10 cellular contexts compared by ENCODE assay signal in genomic region chr14:105480165-105480564, GRCh38. TPM values are rescaled to one million over a fixed set of nuclear protein-coding genes. Genes with fewer than 3 reads are reported as not detected.
DNase-seq lines count a peak whose midpoint lies in the region; ATAC-seq and TF ChIP-seq lines count a peak whose summit lies in the region.
"Had no signal": no experiment of that assay in that cellular context is flagged by ENCODE, and none has a peak within 500 bp of the region (broad histone marks: within the 10 kb centered on the region; RNA-seq: fewer than 3 reads in every experiment).

No MANE protein-coding gene starts in this region.

- intact Hi-C loops in activated CD4-positive, alpha-beta T cell treated with anti-CD3 and anti-CD28 coated beads for 36 hours (cut with DNase I, micrococcal nuclease) = loop anchor here (2.0 to 10.0 kb wide), 5 partner anchors 49 to 415 kb away; partner anchors contain the start of genes BRF1 (in 1 of the 2), GPR132 (in 1 of the 2) and TEX22 (in 1 of the 2)
- intact Hi-C loops in activated CD8-positive, alpha-beta T cell treated with anti-CD3 and anti-CD28 coated beads for 36 hours (cut with micrococcal nuclease) = no loop called here

- H3K4me3 ChIP-seq in suprapubic skin (no peak overlapping the region), MG63 (no peak overlapping the region)

- no peak for TF ChIP-seq POLR2A in suprapubic skin (IDR thresholded peaks at IDR 0.05)

- peaks cover 2% of the 10 kb centered on the region for H3K27me3 ChIP-seq in layer of hippocampus (ENCODE audit: control insufficient read depth, insufficient read depth, low read length)
- no peaks in the 10 kb centered on the region for H3K27me3 ChIP-seq in suprapubic skin
- no peaks in the 10 kb centered on the region for H3K27me3 ChIP-seq in MG63

- no peak for TF ChIP-seq EP300 in suprapubic skin (IDR thresholded peaks at IDR 0.05)

- no peak overlapping the region for H3K27ac Mint-ChIP-seq in activated CD4-positive, alpha-beta T cell treated with anti-CD3 and anti-CD28 coated beads for 36 hours
- peak overlapping the region; percentile 15 for H3K27ac Mint-ChIP-seq in activated CD8-positive, alpha-beta T cell treated with anti-CD3 and anti-CD28 coated beads for 36 hours

- CTCF ChIA-PET in activated CD4-positive, alpha-beta T cell treated with anti-CD3 and anti-CD28 coated beads for 36 hours (lab: Charles Lee) = interaction anchor here (0.6 to 2.9 kb wide), 9 partner anchors 10 to 154 kb away, joined by 3 to 55 read pairs (median 5); partner anchors contain the start of gene TEDC1
- CTCF ChIA-PET in activated CD8-positive, alpha-beta T cell treated with anti-CD3 and anti-CD28 coated beads for 36 hours (lab: Charles Lee) = interaction anchor here (0.6 to 2.9 kb wide), 34 partner anchors 8 to 348 kb away, joined by 3 to 80 read pairs (median 4); partner anchors contain the start of genes BTBD6, TEDC1 and TMEM121

- no peaks in the 10 kb centered on the region for H3K9me3 ChIP-seq in suprapubic skin
- H3K9me3 ChIP-seq in MG63 = no peaks in the 10 kb centered on the region

- POLR2A ChIA-PET in activated CD4-positive, alpha-beta T cell treated with anti-CD3 and anti-CD28 coated beads for 36 hours (lab: Charles Lee) = interaction anchor here (1.3 kb wide), 1 partner anchor 10 kb away, joined by 12 read pairs; no protein-coding TSS in a partner anchor
- POLR2A ChIA-PET in activated CD8-positive, alpha-beta T cell treated with anti-CD3 and anti-CD28 coated beads for 36 hours (lab: Charles Lee) = interaction anchor here (0.8 to 2.7 kb wide), 2 partner anchors 8 to 10 kb away, joined by 7 to 24 read pairs; partner anchors contain the start of gene TEDC1

- peaks cover 5% of the 10 kb centered on the region for H3K27me3 Mint-ChIP-seq in activated CD4-positive, alpha-beta T cell treated with anti-CD3 and anti-CD28 coated beads for 36 hours
- peaks cover 23% of the 10 kb centered on the region for H3K27me3 Mint-ChIP-seq in activated CD8-positive, alpha-beta T cell treated with anti-CD3 and anti-CD28 coated beads for 36 hours

- peak overlapping the region; percentile 92 for H3K27ac ChIP-seq in layer of hippocampus (ENCODE audit: low read depth, low read length)
- H3K27ac ChIP-seq in suprapubic skin = peak overlapping the region; percentile 90

- DNase-seq in activated CD4-positive, alpha-beta T cell treated with anti-CD3 and anti-CD28 coated beads for 36 hours = no peak
- DNase-seq in activated CD4-positive, alpha-beta T cell treated with anti-CD3 and anti-CD28 coated beads, Interleukin-2, amount 50 U/mL, for 48 hours = no peak
- no peak for DNase-seq in activated CD8-positive, alpha-beta T cell treated with anti-CD3 and anti-CD28 coated beads for 36 hours
- DNase-seq in suprapubic skin (ENCODE audit: low spot score in 2 of 2) (peak in 1 of 2 donors; percentile 81), MG63 (no peak), NCI-H345 (lab: John Stamatoyannopoulos, UW) (no peak)

- H3K9me3 Mint-ChIP-seq in activated CD4-positive, alpha-beta T cell treated with anti-CD3 and anti-CD28 coated beads for 36 hours (ENCODE audit: low read depth) = no peaks in the 10 kb centered on the region
- H3K9me3 Mint-ChIP-seq in activated CD8-positive, alpha-beta T cell treated with anti-CD3 and anti-CD28 coated beads for 36 hours = no peaks in the 10 kb centered on the region
- H3K9me3 Mint-ChIP-seq: activated naive CD8-positive, alpha-beta T cell treated with anti-CD3 and anti-CD28 coated beads, Interleukin-2, amount 10 ng/mL, durations not matched to agents 7 days and 5 days had no signal

- ATAC-seq in activated CD4-positive, alpha-beta T cell treated with anti-CD3 and anti-CD28 coated beads for 36 hours = no peak
- ATAC-seq in activated CD8-positive, alpha-beta T cell treated with anti-CD3 and anti-CD28 coated beads for 36 hours = no peak
- ATAC-seq in HG03097 (IDR thresholded peaks at IDR 0.05; ENCODE audit: low FRiP score, unreplicated experiment) = no peak

- no peaks in the 10 kb centered on the region for H3K36me3 Mint-ChIP-seq in activated CD4-positive, alpha-beta T cell treated with anti-CD3 and anti-CD28 coated beads for 36 hours (ENCODE audit: low read depth)
- H3K36me3 Mint-ChIP-seq in activated CD8-positive, alpha-beta T cell treated with anti-CD3 and anti-CD28 coated beads for 36 hours (ENCODE audit: low read depth) = peaks cover 2% of the 10 kb centered on the region

- H3K36me3 ChIP-seq in suprapubic skin = peaks cover 8% of the 10 kb centered on the region
- peaks cover 7% of the 10 kb centered on the region; the same call in 1 of the 2 replicates for H3K36me3 ChIP-seq in MG63

- WGBS in suprapubic skin = 68% methylated on average over 8 of the region's 8 CpGs

- peaks cover 40% of the 10 kb centered on the region for H3K4me1 Mint-ChIP-seq in activated CD4-positive, alpha-beta T cell treated with anti-CD3 and anti-CD28 coated beads for 36 hours
- H3K4me1 Mint-ChIP-seq in activated CD8-positive, alpha-beta T cell treated with anti-CD3 and anti-CD28 coated beads for 36 hours (ENCODE audit: low read depth) = peaks cover 45% of the 10 kb centered on the region

- peaks cover 75% of the 10 kb centered on the region for H3K4me1 ChIP-seq in suprapubic skin

- peak overlapping the region; percentile 4 for H3K4me3 Mint-ChIP-seq in activated CD4-positive, alpha-beta T cell treated with anti-CD3 and anti-CD28 coated beads for 36 hours
- H3K4me3 Mint-ChIP-seq in activated CD8-positive, alpha-beta T cell treated with anti-CD3 and anti-CD28 coated beads for 36 hours = no peak overlapping the region

- no peak for TF ChIP-seq CTCF in activated CD8-positive, alpha-beta T cell treated with anti-CD3 and anti-CD28 coated beads for 36 hours (IDR thresholded peaks at IDR 0.05)
- TF ChIP-seq CTCF in suprapubic skin (IDR thresholded peaks at IDR 0.05) = no peak

RNA-seq across cellular contexts. Expression of gene CRIP2, which starts 5.5 kb away (rescaled TPM):
- 1 to 10 TPM; 1.1 to 1.2 TPM for total RNA-seq in activated CD4-positive, alpha-beta T cell treated with anti-CD3 and anti-CD28 coated beads for 36 hours
- total RNA-seq in activated CD8-positive, alpha-beta T cell treated with anti-CD3 and anti-CD28 coated beads for 36 hours = under 1 TPM in 1 of 2 experiments, not detected in 1; 0.45 TPM
- total RNA-seq in suprapubic skin = 100 to 1,000 TPM in 2 of 4 donors, 10 to 100 TPM in 2; 70.7 to 140 (median 104) TPM
- total RNA-seq in MG63 (2014; rRNA removed; shearing (Covaris generic); ENCODE audit: low replicate concordance) = 129 and 270 TPM in 2 replicates

RNA-seq across cellular contexts. Expression of gene CRIP1, which starts 6.5 kb away (rescaled TPM):
- 100 to 1,000 TPM; 182 to 186 TPM for total RNA-seq in activated CD4-positive, alpha-beta T cell treated with anti-CD3 and anti-CD28 coated beads for 36 hours
- total RNA-seq in activated CD8-positive, alpha-beta T cell treated with anti-CD3 and anti-CD28 coated beads for 36 hours = 10 to 100 TPM; 93.9 to 95.7 TPM
- 100 to 1,000 TPM in 1 of 4 donors, 10 to 100 TPM in 3; 28.6 to 140 (median 76.2) TPM for total RNA-seq in suprapubic skin
- total RNA-seq in MG63 (2014; rRNA removed; shearing (Covaris generic); ENCODE audit: low replicate concordance) = 17.3 TPM in 1 of 2 replicates, not detected in the other
- total RNA-seq: H4 had no signal

RNA-seq across cellular contexts. Expression of gene TEDC1, which starts 10.9 kb away (rescaled TPM):
- total RNA-seq in activated CD4-positive, alpha-beta T cell treated with anti-CD3 and anti-CD28 coated beads for 36 hours = 10 to 100 TPM; 21.7 to 31.8 TPM
- total RNA-seq in activated CD8-positive, alpha-beta T cell treated with anti-CD3 and anti-CD28 coated beads for 36 hours = 10 to 100 TPM; 30.1 to 31.1 TPM
- total RNA-seq in suprapubic skin = 10 to 100 TPM; 11.4 to 41.0 (median 14.0) TPM
- total RNA-seq in MG63 (2014; rRNA removed; shearing (Covaris generic); ENCODE audit: low replicate concordance) = 29.3 and 58.1 TPM in 2 replicates

RNA-seq across cellular contexts. Expression of gene TMEM121, which starts 46.2 kb away (rescaled TPM):
- 1 to 10 TPM; 7.2 to 9.2 TPM for total RNA-seq in activated CD4-positive, alpha-beta T cell treated with anti-CD3 and anti-CD28 coated beads for 36 hours
- 10 to 100 TPM; 12.0 to 12.1 TPM for total RNA-seq in activated CD8-positive, alpha-beta T cell treated with anti-CD3 and anti-CD28 coated beads for 36 hours
- total RNA-seq in suprapubic skin = 1 to 10 TPM; 1.7 to 4.2 (median 2.7) TPM
- total RNA-seq in MG63 (2014; rRNA removed; shearing (Covaris generic); ENCODE audit: low replicate concordance) = 7.1 and 17.0 TPM in 2 replicates

Comparison
In these comparisons a context has a peak if more than half of its experiments do, and no peak if none do; other contexts are left out.
1. RNA of gene CRIP2, which starts 5.5 kb away (total RNA-seq): 129 to 270 TPM in MG63 and 70.7 to 140 TPM in suprapubic skin; 1.1 to 1.2 TPM in activated CD4-positive, alpha-beta T cell treated with anti-CD3 and anti-CD28 coated beads for 36 hours and 0.45 TPM in activated CD8-positive, alpha-beta T cell treated with anti-CD3 and anti-CD28 coated beads for 36 hours; every median in the first group is over 10 times any median in the second.